Comparison of ENCODE assay signal across 9 cellular contexts in the genomic region with DNA sequence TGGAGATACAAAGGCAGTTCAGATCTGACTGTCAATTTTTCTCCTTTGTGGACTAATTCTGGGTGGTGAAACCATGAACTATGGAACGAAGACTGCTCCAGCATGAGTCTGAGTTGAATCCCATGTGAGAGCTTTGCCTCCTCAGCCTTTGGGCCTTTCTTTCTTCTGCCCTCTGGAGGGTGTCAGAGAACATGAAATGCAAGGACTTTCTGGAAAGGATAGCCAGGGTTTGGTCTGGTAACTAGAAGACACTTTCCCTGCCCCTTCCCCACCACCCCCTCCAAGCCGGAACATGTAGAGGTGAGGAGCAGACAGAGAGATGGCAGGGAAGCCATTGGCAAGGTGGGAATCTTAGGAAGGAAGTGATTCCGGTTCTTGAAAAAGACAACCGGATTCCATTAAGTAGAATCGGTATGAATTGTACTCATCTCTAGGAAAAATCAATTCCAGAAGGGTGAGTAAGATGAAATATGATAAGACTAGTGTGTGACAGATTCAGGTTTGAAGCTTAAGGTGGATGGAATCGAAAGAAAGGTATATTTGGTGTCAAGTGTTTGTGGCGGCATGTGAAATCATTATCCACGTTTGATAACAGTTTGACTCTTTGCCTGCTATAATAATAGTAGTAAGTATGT. TPM values are rescaled to one million over a fixed set of nuclear protein-coding genes. Genes with fewer than 3 reads are reported as not detected.
DNase-seq lines count a peak whose midpoint lies in the region; ATAC-seq and TF ChIP-seq lines count a peak whose summit lies in the region.
"Had no signal": no experiment of that assay in that cellular context is flagged by ENCODE, and none has a peak within 500 bp of the region (broad histone marks: within the 10 kb centered on the region; RNA-seq: fewer than 3 reads in every experiment).

No MANE protein-coding gene starts in this region.

- POLR2A ChIA-PET in HEK293 (lab: Yijun Ruan, JAX), result interaction anchor here (1.0 kb wide), 1 partner anchor 137 kb away, joined by 3 read pairs; no protein-coding TSS in a partner anchor

- no peak overlapping the region for H3K4me3 ChIP-seq in HEK293 (ENCODE audit: low read depth, low read length)
- no peak overlapping the region for H3K4me3 ChIP-seq in WERI-Rb-1 (ENCODE audit: low read depth, low read length)
- no peak overlapping the region for H3K4me3 ChIP-seq in right atrium auricular region
- no peak overlapping the region for H3K4me3 ChIP-seq in skeletal muscle tissue (ENCODE audit: low read length in 3 of 3)
- H3K4me3 ChIP-seq: SJCRH30 had no signal

- H3K9me3 ChIP-seq in HEK293 (ENCODE audit: control insufficient read depth, insufficient read depth, low read depth, low read length) (no peaks in the 10 kb centered on the region), WERI-Rb-1 (ENCODE audit: severe bottlenecking) (no peaks in the 10 kb centered on the region), right atrium auricular region (no peaks in the 10 kb centered on the region), skeletal muscle tissue (ENCODE audit: control insufficient read depth in 3 of 3, low read length in 3 of 3) (no peaks in the 10 kb centered on the region)
- H3K9me3 ChIP-seq: SJCRH30 had no signal

- H3K27ac ChIP-seq in HEK293 (ENCODE audit: extremely low read depth, low read depth, low read length) (no peak overlapping the region), WERI-Rb-1 (no peak overlapping the region), right atrium auricular region (peak overlapping the region; percentile 6 to 81), skeletal muscle tissue (ENCODE audit: low read depth, low read length) (peak overlapping the region; percentile 8)
- H3K27ac ChIP-seq: SJCRH30 had no signal

- H3K9ac ChIP-seq in skeletal muscle tissue (ENCODE audit: low read depth in 1 of 3, low read length in 3 of 3), result no peak overlapping the region

- no peak for ATAC-seq in activated CD4-positive, CD25-positive, alpha-beta regulatory T cell treated with anti-CD3 and anti-CD28 coated beads, Interleukin-2, amount 50 U/mL, for 24 hours

- DNase-seq in WERI-Rb-1, result no peak
- no peak for DNase-seq in right atrium auricular region (ENCODE audit: low spot score)
- no peak for DNase-seq in HT-29 (ENCODE audit: low spot score)
- DNase-seq in activated gamma-delta T cell (lab: John Stamatoyannopoulos, UW), result no peak
- DNase-seq: activated gamma-delta T cell treated with Interleukin-2 at 50 U/mL for 16 hours, SJCRH30 had no signal

- no peak for TF ChIP-seq CTCF in HEK293 (tag by site-specific recombination; IDR thresholded peaks at IDR 0.05)
- TF ChIP-seq CTCF in WERI-Rb-1 (IDR thresholded peaks at IDR 0.05; ENCODE audit: low read depth, low read length), result peak; percentile 35; the same call in 1 of the 2 replicates
- peak; percentile 15 to 61 for TF ChIP-seq CTCF in right atrium auricular region (IDR thresholded peaks at IDR 0.05)

- H3K4me1 ChIP-seq in HEK293 (ENCODE audit: control insufficient read depth, insufficient read depth, low read length), result peaks cover 16% of the 10 kb centered on the region
- H3K4me1 ChIP-seq in right atrium auricular region, result peaks cover 0 to 24% of the 10 kb centered on the region in 2 donors
- H3K4me1 ChIP-seq in skeletal muscle tissue (ENCODE audit: control insufficient read depth in 3 of 3, insufficient read depth in 3 of 3, low read length in 3 of 3), result peaks cover 17 to 33% (median 18%) of the 10 kb centered on the region in 3 donors

- H3K27me3 ChIP-seq in WERI-Rb-1 (ENCODE audit: insufficient read depth, low read depth, severe bottlenecking) (peaks cover 6% of the 10 kb centered on the region), right atrium auricular region (no peaks in the 10 kb centered on the region), skeletal muscle tissue (ENCODE audit: control insufficient read depth in 3 of 3, insufficient read depth in 3 of 3, low read length in 3 of 3) (no peaks in the 10 kb centered on the region)
- H3K27me3 ChIP-seq: SJCRH30 had no signal

- no peaks in the 10 kb centered on the region; a peak in 1 of 3 replicates for H3K36me3 ChIP-seq in HEK293 (ENCODE audit: control insufficient read depth in 2 of 2, insufficient read depth in 1 of 2, low read length in 2 of 2)
- no peaks in the 10 kb centered on the region for H3K36me3 ChIP-seq in WERI-Rb-1
- no peaks in the 10 kb centered on the region for H3K36me3 ChIP-seq in right atrium auricular region
- no peaks in the 10 kb centered on the region for H3K36me3 ChIP-seq in skeletal muscle tissue (ENCODE audit: control insufficient read depth in 3 of 3, insufficient read depth in 3 of 3, low read length in 3 of 3)
- H3K36me3 ChIP-seq: SJCRH30 had no signal

- CTCF ChIA-PET in HEK293 (lab: Yijun Ruan, JAX), result interaction anchor here (0.7 to 1.4 kb wide), 5 partner anchors 10 to 325 kb away, joined by 3 to 14 read pairs (median 4); no protein-coding TSS in a partner anchor

TF ChIP-seq in HEK293, 187 proteins besides CTCF, POLR2A, EP300 and RAD21 (continues in another document):
- TF ChIP-seq, protein P1, sequence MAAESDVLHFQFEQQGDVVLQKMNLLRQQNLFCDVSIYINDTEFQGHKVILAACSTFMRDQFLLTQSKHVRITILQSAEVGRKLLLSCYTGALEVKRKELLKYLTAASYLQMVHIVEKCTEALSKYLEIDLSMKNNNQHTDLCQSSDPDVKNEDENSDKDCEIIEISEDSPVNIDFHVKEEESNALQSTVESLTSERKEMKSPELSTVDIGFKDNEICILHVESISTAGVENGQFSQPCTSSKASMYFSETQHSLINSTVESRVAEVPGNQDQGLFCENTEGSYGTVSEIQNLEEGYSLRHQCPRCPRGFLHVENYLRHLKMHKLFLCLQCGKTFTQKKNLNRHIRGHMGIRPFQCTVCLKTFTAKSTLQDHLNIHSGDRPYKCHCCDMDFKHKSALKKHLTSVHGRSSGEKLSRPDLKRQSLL (tag by site-specific recombination; IDR thresholded peaks at IDR 0.05), result no peak
- TF ChIP-seq, protein P2, sequence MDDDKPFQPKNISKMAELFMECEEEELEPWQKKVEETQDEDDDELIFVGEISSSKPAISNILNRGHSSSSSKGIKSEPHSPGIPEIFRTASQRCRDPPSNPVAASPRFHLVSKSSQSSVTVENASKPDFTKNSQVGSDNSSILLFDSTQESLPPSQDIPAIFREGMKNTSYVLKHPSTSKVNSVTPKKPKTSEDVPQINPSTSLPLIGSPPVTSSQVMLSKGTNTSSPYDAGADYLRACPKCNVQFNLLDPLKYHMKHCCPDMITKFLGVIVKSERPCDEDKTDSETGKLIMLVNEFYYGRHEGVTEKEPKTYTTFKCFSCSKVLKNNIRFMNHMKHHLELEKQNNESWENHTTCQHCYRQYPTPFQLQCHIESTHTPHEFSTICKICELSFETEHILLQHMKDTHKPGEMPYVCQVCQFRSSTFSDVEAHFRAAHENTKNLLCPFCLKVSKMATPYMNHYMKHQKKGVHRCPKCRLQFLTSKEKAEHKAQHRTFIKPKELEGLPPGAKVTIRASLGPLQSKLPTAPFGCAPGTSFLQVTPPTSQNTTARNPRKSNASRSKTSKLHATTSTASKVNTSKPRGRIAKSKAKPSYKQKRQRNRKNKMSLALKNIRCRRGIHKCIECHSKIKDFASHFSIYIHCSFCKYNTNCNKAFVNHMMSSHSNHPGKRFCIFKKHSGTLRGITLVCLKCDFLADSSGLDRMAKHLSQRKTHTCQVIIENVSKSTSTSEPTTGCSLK (tag by site-specific recombination; IDR thresholded peaks at IDR 0.05), result no peak
- TF ChIP-seq ZNF610 (tag by site-specific recombination; IDR thresholded peaks at IDR 0.05; ENCODE audit: borderline replicate concordance) (no peak), ZBTB8A (tag by site-specific recombination; IDR thresholded peaks at IDR 0.05) (peak; percentile 62; the same call in 1 of the 2 replicates), ZNF202 (tag by site-specific recombination; IDR thresholded peaks at IDR 0.05; ENCODE audit: borderline replicate concordance) (no peak), ZNF558 (tag by site-specific recombination; IDR thresholded peaks at IDR 0.05) (no peak), ZNF341 (tag by site-specific recombination; IDR thresholded peaks at IDR 0.05; ENCODE audit: low read depth) (no peak), ZBTB20 (tag by site-specific recombination; IDR thresholded peaks at IDR 0.05) (no peak), ZNF335 (tag by site-specific recombination; conservative IDR thresholded peaks at IDR 0.05) (no peak), ZSCAN30 (tag by site-specific recombination; IDR thresholded peaks at IDR 0.05) (no peak), ZBTB48 (tag by site-specific recombination; IDR thresholded peaks at IDR 0.05) (no peak), ZNF624 (tag by site-specific recombination; IDR thresholded peaks at IDR 0.05) (no peak)

RNA-seq across cellular contexts. Expression of a gene that starts 19.0 kb away (rescaled TPM):
- total RNA-seq in right atrium auricular region, result 1,000 to 10,000 TPM in 1 of 2 donors, 100 to 1,000 TPM in 1; 869 to 2,468 TPM
- 888 TPM for total RNA-seq in skeletal muscle tissue
- not detected in 2 replicates for total RNA-seq in HT-29 (2014; rRNA removed; shearing (Covaris generic))

Comparison
In these comparisons a context has a peak if more than half of its experiments do, and no peak if none do; other contexts are left out.
1. H3K27ac ChIP-seq: peak in right atrium auricular region (2 of 2) and skeletal muscle tissue (single experiment); none in HEK293 (single experiment) and WERI-Rb-1 (single experiment).
2. RNA of a gene that starts 19.0 kb away (total RNA-seq): 869 to 2,468 TPM in right atrium auricular region and 888 TPM in skeletal muscle tissue (single experiment); not detected in HT-29; every median in the first group is over 100 times any median in the second.